ENCODE assay signal across 8 cellular contexts in genomic region chr1:39098569-39099250, GRCh38.
DNase-seq lines count a peak whose midpoint lies in the region; ATAC-seq lines count a peak whose summit lies in the region.

No MANE protein-coding gene starts in this region.

- no peak overlapping the region for H3K4me3 Mint-ChIP-seq in T-helper 17 cell

- no peak overlapping the region for H3K4me3 ChIP-seq in right cardiac atrium (ENCODE audit: low read length)

- no peaks in the 10 kb centered on the region for H3K27me3 ChIP-seq in right cardiac atrium (ENCODE audit: control insufficient read depth, insufficient read depth)

- peak; percentile 35 for DNase-seq in NK-92 treated with Interleukin-12 subunit alpha and Interleukin-12 subunit beta, amount 100 ng/mL, for 24 hours (lab: John Stamatoyannopoulos, UW)
- DNase-seq in NK-92 (lab: John Stamatoyannopoulos, UW; ENCODE audit: unreplicated experiment) (no peak), NCI-H1694 (lab: John Stamatoyannopoulos, UW) (peak; percentile 76), T-helper 17 cell (peak; percentile 28 to 51 (median 45)), anterior cingulate cortex (lab: John Stamatoyannopoulos, UW) (peak in 53 of 58 donors; percentile 29 to 95 (median 74)), right cardiac atrium (peak; percentile 63 to 75 (median 67)), retina (peak; percentile 88)

- no peaks in the 10 kb centered on the region for H3K36me3 Mint-ChIP-seq in T-helper 17 cell (ENCODE audit: low read depth)

- H3K4me1 Mint-ChIP-seq in T-helper 17 cell: peaks cover 18% of the 10 kb centered on the region

- ATAC-seq in T-helper 17 cell (peak; percentile 91), right cardiac atrium (peak; percentile 67 to 70), HG02588 (IDR thresholded peaks at IDR 0.05; ENCODE audit: unreplicated experiment) (no peak)

- intact Hi-C loops in right cardiac atrium (cut with DNase I): loop anchor here in 2 of 4 donors (2.0 to 10.0 kb wide), 3 partner anchors 160 to 434 kb away; no protein-coding TSS in a partner anchor

- no peak overlapping the region for H3K27ac ChIP-seq in right cardiac atrium (ENCODE audit: low read length)

- H3K9me3 ChIP-seq in T-helper 17 cell (ENCODE audit: control insufficient read depth, low read length, poor library complexity, severe bottlenecking): no peaks in the 10 kb centered on the region
- no peaks in the 10 kb centered on the region for H3K9me3 ChIP-seq in right cardiac atrium (ENCODE audit: control insufficient read depth, low read length)

- 21% methylated on average over 5 of the region's 5 CpGs for WGBS in right cardiac atrium

- H3K27me3 Mint-ChIP-seq in T-helper 17 cell: no peaks in the 10 kb centered on the region

- H3K4me1 ChIP-seq in right cardiac atrium (ENCODE audit: control insufficient read depth, insufficient read depth, low read length): no peaks in the 10 kb centered on the region

- H3K27ac Mint-ChIP-seq in T-helper 17 cell: peak overlapping the region; percentile 91
